Comparison of ENCODE assay signal across 1 cellular context in genomic region chr1:41226816-41227215, GRCh38.
TF ChIP-seq lines count a peak whose summit lies in the region.

No MANE protein-coding gene starts in this region.

TF ChIP-seq in K562, 482 proteins besides CTCF, POLR2A, EP300 and RAD21 (continued from another document):
- TF ChIP-seq RCOR1 (IDR thresholded peaks at IDR 0.05; ENCODE audit: borderline replicate concordance in 1 of 2, low read depth in 2 of 2, low read length in 2 of 2) (no peak), ZNF717 (CRISPR knock-in tag; IDR thresholded peaks at IDR 0.05) (no peak), ZNF398 (CRISPR knock-in tag; IDR thresholded peaks at IDR 0.05) (no peak), POLR2H (tag; IDR thresholded peaks at IDR 0.05; ENCODE audit: low read depth) (no peak), PTRF (tag; IDR thresholded peaks at IDR 0.05) (no peak), ZFP91 (CRISPR knock-in tag; IDR thresholded peaks at IDR 0.05) (no peak), ZNF384 (IDR thresholded peaks at IDR 0.05; ENCODE audit: low read depth, low read length) (no peak), TAL1 (IDR thresholded peaks at IDR 0.05) (no peak), EZH2 (IDR thresholded peaks at IDR 0.05; ENCODE audit: borderline replicate concordance, low read depth, low read length) (no peak), SREBF2 (CRISPR knock-in tag; IDR thresholded peaks at IDR 0.05) (no peak), NFXL1 (CRISPR knock-in tag; IDR thresholded peaks at IDR 0.05) (no peak), ETV5 (CRISPR knock-in tag; IDR thresholded peaks at IDR 0.05; ENCODE audit: low read depth) (no peak), ZBTB33 (CRISPR knock-in tag; IDR thresholded peaks at IDR 0.05) (no peak), CHAMP1 (IDR thresholded peaks at IDR 0.05) (no peak)
